ENCODE assay signal across 11 cellular contexts in the genomic region with DNA sequence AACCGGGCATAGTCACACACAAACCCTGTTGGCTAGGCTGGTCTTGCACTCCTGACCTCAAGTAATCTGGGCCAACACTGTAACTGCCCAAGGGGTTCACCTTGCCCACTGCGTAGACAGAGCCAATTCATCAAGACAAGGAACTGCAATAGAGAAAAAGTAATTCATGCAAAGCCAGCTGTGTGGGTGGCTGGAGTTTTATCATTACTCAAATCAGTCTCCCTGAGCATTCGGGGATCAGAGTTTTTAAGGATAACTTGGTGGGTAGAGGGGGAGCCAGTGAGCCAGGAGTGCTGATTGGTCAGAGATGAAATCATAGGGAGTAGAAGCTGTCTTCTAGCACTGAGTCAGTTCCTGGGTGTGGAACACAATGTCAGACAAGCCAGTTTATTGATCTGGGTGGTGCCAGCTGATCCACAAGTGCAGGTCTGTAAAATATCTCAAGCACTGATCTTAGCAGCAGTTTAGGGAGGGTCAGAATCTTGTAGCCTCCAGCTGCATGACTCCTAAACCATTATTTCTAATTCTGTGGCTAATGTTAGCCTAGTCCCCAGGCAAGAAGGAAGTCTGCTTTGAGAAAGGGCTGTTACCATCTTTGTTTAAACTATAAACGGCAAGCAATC. TPM values are rescaled to one million over a fixed set of nuclear protein-coding genes. Genes with fewer than 3 reads are reported as not detected.
DNase-seq lines count a peak whose midpoint lies in the region; ATAC-seq lines count a peak whose summit lies in the region.
"Had no signal": no experiment of that assay in that cellular context is flagged by ENCODE, and none has a peak within 500 bp of the region (broad histone marks: within the 10 kb centered on the region; RNA-seq: fewer than 3 reads in every experiment).

No MANE protein-coding gene starts in this region.

- H3K9me3 ChIP-seq in CD4-positive, alpha-beta memory T cell (ENCODE audit: control insufficient read depth in 1 of 2, low read length in 2 of 2), result no peaks in the 10 kb centered on the region
- H3K9me3 ChIP-seq in mesodermal cell (ENCODE audit: control insufficient read depth, low read length), result no peaks in the 10 kb centered on the region
- H3K9me3 ChIP-seq: uterus had no signal

- no peaks in the 10 kb centered on the region for H3K36me3 Mint-ChIP-seq in CD4-positive, alpha-beta memory T cell
- no peaks in the 10 kb centered on the region for H3K36me3 Mint-ChIP-seq in activated T-helper 17 cell treated with anti-CD3 and anti-CD28 coated beads, Interleukin-2, amount 50 U/mL, for 72 hours (ENCODE audit: low read depth)

- POLR2A ChIA-PET in CD4-positive, alpha-beta memory T cell (lab: Charles Lee; ENCODE audit: partially characterized antibody), result interaction anchor here (0.8 kb wide), 1 partner anchor 68 kb away, joined by 4 read pairs; no protein-coding TSS in a partner anchor

- H3K27ac ChIP-seq in CD4-positive, alpha-beta memory T cell (ENCODE audit: low read depth, low read length), result no peak overlapping the region
- peak overlapping the region; percentile 36 for H3K27ac ChIP-seq in mesodermal cell (ENCODE audit: low read depth, low read length, severe bottlenecking)
- H3K27ac ChIP-seq: uterus had no signal

- peaks cover 11 to 23% (median 13%) of the 10 kb centered on the region in 4 donors for H3K4me1 Mint-ChIP-seq in CD4-positive, alpha-beta memory T cell
- peaks cover 14% of the 10 kb centered on the region for H3K4me1 Mint-ChIP-seq in activated T-helper 17 cell treated with anti-CD3 and anti-CD28 coated beads, Interleukin-2, amount 50 U/mL, for 72 hours

- peaks cover 12% of the 10 kb centered on the region for H3K4me1 ChIP-seq in CD4-positive, alpha-beta memory T cell (ENCODE audit: insufficient read depth, low read length)
- H3K4me1 ChIP-seq in mesodermal cell (ENCODE audit: control insufficient read depth, insufficient read depth, low read length, poor library complexity, severe bottlenecking), result peaks cover 15% of the 10 kb centered on the region
- H3K4me1 ChIP-seq: uterus had no signal

- peak overlapping the region in 6 of 7 donors; percentile 30 to 71 (median 58) for H3K27ac Mint-ChIP-seq in CD4-positive, alpha-beta memory T cell
- peak overlapping the region; percentile 80 for H3K27ac Mint-ChIP-seq in activated T-helper 17 cell treated with anti-CD3 and anti-CD28 coated beads, Interleukin-2, amount 50 U/mL, for 72 hours
- H3K27ac Mint-ChIP-seq: dendritic cell treated with granulocyte-macrophage colony-stimulating factor and Interleukin-4, amounts not matched to agents 40 ng/mL and 50 ng/mL, for 4 days had no signal

- intact Hi-C loops in CD4-positive, alpha-beta memory T cell (cut with micrococcal nuclease), result no loop called here

- WGBS in mesodermal cell (ENCODE audit: insufficient coverage in 2 of 2), 2 experiments, result 61 to 88% methylated on average over 2 of the region's 4 CpGs

- peak overlapping the region in 1 of 8 donors; percentile 20 for H3K4me3 Mint-ChIP-seq in CD4-positive, alpha-beta memory T cell
- H3K4me3 Mint-ChIP-seq in activated T-helper 17 cell treated with anti-CD3 and anti-CD28 coated beads, Interleukin-2, amount 50 U/mL, for 72 hours, result peak overlapping the region; percentile 51
- H3K4me3 Mint-ChIP-seq: dendritic cell treated with granulocyte-macrophage colony-stimulating factor and Interleukin-4, amounts not matched to agents 40 ng/mL and 50 ng/mL, for 4 days had no signal

- DNase-seq in CD4-positive, alpha-beta memory T cell, result no peak
- DNase-seq in LoVo (ENCODE audit: low spot score) (peak; percentile 81), hippocampal formation (lab: John Stamatoyannopoulos, UW) (no peak), NCI-H526 (lab: John Stamatoyannopoulos, UW) (no peak), NCI-H2081 treated with DMSO at 0.1 percent for 48 hours (lab: John Stamatoyannopoulos, UW) (no peak), NCI-H2029 treated with DMSO at 0.1 percent for 48 hours (lab: John Stamatoyannopoulos, UW) (no peak)
- DNase-seq: NCI-H524, uterus had no signal

- H3K9me3 Mint-ChIP-seq in CD4-positive, alpha-beta memory T cell, result no peaks in the 10 kb centered on the region
- H3K9me3 Mint-ChIP-seq in activated T-helper 17 cell treated with anti-CD3 and anti-CD28 coated beads, Interleukin-2, amount 50 U/mL, for 72 hours, result no peaks in the 10 kb centered on the region
- H3K9me3 Mint-ChIP-seq: dendritic cell treated with granulocyte-macrophage colony-stimulating factor and Interleukin-4, amounts not matched to agents 40 ng/mL and 50 ng/mL, for 4 days had no signal

- H3K4me3 ChIP-seq in CD4-positive, alpha-beta memory T cell (ENCODE audit: low read length in 2 of 2), result no peak overlapping the region
- H3K4me3 ChIP-seq in mesodermal cell (ENCODE audit: extremely low read depth, insufficient read depth, low read length, poor library complexity, severe bottlenecking), result no peak overlapping the region
- H3K4me3 ChIP-seq: uterus had no signal

- H3K36me3 ChIP-seq in CD4-positive, alpha-beta memory T cell (ENCODE audit: insufficient read depth, low read length), result no peaks in the 10 kb centered on the region
- no peaks in the 10 kb centered on the region for H3K36me3 ChIP-seq in mesodermal cell (ENCODE audit: control insufficient read depth, insufficient read depth, low read length)
- H3K36me3 ChIP-seq: uterus had no signal

- CTCF ChIA-PET in CD4-positive, alpha-beta memory T cell (lab: Charles Lee; ENCODE audit: partially characterized antibody), result interaction anchor here (0.6 to 0.8 kb wide), 2 partner anchors 8 to 26 kb away, joined by 3 read pairs; no protein-coding TSS in a partner anchor

- peak; percentile 93 for ATAC-seq in activated T-helper 17 cell treated with anti-CD3 and anti-CD28 coated beads, Interleukin-2, amount 50 U/mL, for 72 hours (replicated peaks)

- no peaks in the 10 kb centered on the region for H3K27me3 ChIP-seq in CD4-positive, alpha-beta memory T cell (ENCODE audit: insufficient read depth, low read length)
- H3K27me3 ChIP-seq: uterus had no signal

- H3K27me3 Mint-ChIP-seq in CD4-positive, alpha-beta memory T cell, result peaks cover 0 to 1% of the 10 kb centered on the region in 2 donors
- peaks cover 1% of the 10 kb centered on the region for H3K27me3 Mint-ChIP-seq in activated T-helper 17 cell treated with anti-CD3 and anti-CD28 coated beads, Interleukin-2, amount 50 U/mL, for 72 hours

RNA-seq across cellular contexts. Expression of gene FXYD4, which starts 15.6 kb away (rescaled TPM):
- not detected for total RNA-seq in CD4-positive, alpha-beta memory T cell
- polyA plus RNA-seq in CD4-positive, alpha-beta memory T cell, result not detected
- not detected for total RNA-seq in activated T-helper 17 cell treated with anti-CD3 and anti-CD28 coated beads, Interleukin-2, amount 50 U/mL, for 72 hours
- not detected for polyA plus RNA-seq in mesodermal cell (2013, experiment 1 of 2)
- not detected for polyA plus RNA-seq in mesodermal cell (2013, experiment 2 of 2)
- total RNA-seq: uterus had no signal

RNA-seq across cellular contexts. Expression of gene HNRNPF, which starts 53.1 kb away (rescaled TPM):
- total RNA-seq in CD4-positive, alpha-beta memory T cell, result 100 to 1,000 TPM; 204 to 206 TPM
- polyA plus RNA-seq in CD4-positive, alpha-beta memory T cell, result 100 to 1,000 TPM; 242 to 296 TPM
- total RNA-seq in activated T-helper 17 cell treated with anti-CD3 and anti-CD28 coated beads, Interleukin-2, amount 50 U/mL, for 72 hours, result 100 to 1,000 TPM; 306 to 483 TPM
- 193 TPM for polyA plus RNA-seq in mesodermal cell (2013, experiment 1 of 2)
- polyA plus RNA-seq in mesodermal cell (2013, experiment 2 of 2), result 159 TPM
